ENCODE assay signal across 3 cellular contexts in genomic region chr5:22669345-22669744, GRCh38.
A peak's percentile ranks its signal among the peaks of the same experiment; 100 is the strongest.
TF ChIP-seq lines count a peak whose summit lies in the region.

No MANE protein-coding gene starts in this region.

TF ChIP-seq in GM23338, 12 proteins besides CTCF, POLR2A, EP300 and RAD21 (continues in another document):
- no peak for TF ChIP-seq EZH2phosphoT487 (IDR thresholded peaks at IDR 0.05; ENCODE audit: unreplicated experiment)
- no peak for TF ChIP-seq EZH2 (IDR thresholded peaks at IDR 0.05; ENCODE audit: low read depth, unreplicated experiment)
- TF ChIP-seq ETS1 (IDR thresholded peaks at IDR 0.05): no peak
- TF ChIP-seq ZNF462 (CRISPR knock-in tag; IDR thresholded peaks at IDR 0.05): no peak
- no peak for TF ChIP-seq ZNF331 (CRISPR knock-in tag; IDR thresholded peaks at IDR 0.05; ENCODE audit: low read depth)

TF ChIP-seq in Ishikawa, 13 proteins besides CTCF, POLR2A, EP300 and RAD21:
- TF ChIP-seq USF1 (IDR thresholded peaks at IDR 0.05) (peak; percentile 49), REST (IDR thresholded peaks at IDR 0.05; ENCODE audit: low read depth) (no peak)

TF ChIP-seq in H1, 55 proteins besides CTCF, POLR2A, EP300 and RAD21:
- TF ChIP-seq CHD7 (IDR thresholded peaks at IDR 0.05; ENCODE audit: insufficient replicate concordance, low read length) (no peak), POLR2AphosphoS5 (IDR thresholded peaks at IDR 0.05; ENCODE audit: low read depth, low read length) (no peak), BRCA1 (IDR thresholded peaks at IDR 0.05; ENCODE audit: low read depth, low read length) (no peak), CHD1 (IDR thresholded peaks at IDR 0.05; ENCODE audit: low read depth, low read length) (no peak), POU5F1 (IDR thresholded peaks at IDR 0.05; ENCODE audit: low read depth, low read length) (no peak), CEBPB (IDR thresholded peaks at IDR 0.05; ENCODE audit: low read depth, low read length) (no peak), ZNF274 (IDR thresholded peaks at IDR 0.05; ENCODE audit: borderline replicate concordance, extremely low read depth, low read length) (no peak), NANOG (IDR thresholded peaks at IDR 0.05; ENCODE audit: insufficient read depth, low read depth, low read length, poor library complexity, severe bottlenecking) (no peak), CBX8 (IDR thresholded peaks at IDR 0.05; ENCODE audit: borderline replicate concordance, low read depth, low read length) (no peak)
